In genomic region chr15:92393287-92393993, GRCh38 we compare ENCODE assay signal across 10 cellular contexts. TPM values are rescaled to one million over a fixed set of nuclear protein-coding genes. Genes with fewer than 3 reads are reported as not detected.
DNase-seq lines count a peak whose midpoint lies in the region; ATAC-seq and TF ChIP-seq lines count a peak whose summit lies in the region.
"Had no signal": no experiment of that assay in that cellular context is flagged by ENCODE, and none has a peak within 500 bp of the region (broad histone marks: within the 10 kb centered on the region; RNA-seq: fewer than 3 reads in every experiment).

A gene with protein sequence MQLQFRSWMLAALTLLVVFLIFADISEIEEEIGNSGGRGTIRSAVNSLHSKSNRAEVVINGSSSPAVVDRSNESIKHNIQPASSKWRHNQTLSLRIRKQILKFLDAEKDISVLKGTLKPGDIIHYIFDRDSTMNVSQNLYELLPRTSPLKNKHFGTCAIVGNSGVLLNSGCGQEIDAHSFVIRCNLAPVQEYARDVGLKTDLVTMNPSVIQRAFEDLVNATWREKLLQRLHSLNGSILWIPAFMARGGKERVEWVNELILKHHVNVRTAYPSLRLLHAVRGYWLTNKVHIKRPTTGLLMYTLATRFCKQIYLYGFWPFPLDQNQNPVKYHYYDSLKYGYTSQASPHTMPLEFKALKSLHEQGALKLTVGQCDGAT (plus strand): TSS chr15:92393881. CDS start chr15:92394065, 184 bp downstream.

- H3K9ac ChIP-seq in rectal smooth muscle tissue (ENCODE audit: low read length), result no peak within 1 kb of the TSS

- H3K36me3 ChIP-seq in rectal smooth muscle tissue (ENCODE audit: control insufficient read depth, insufficient read depth, low read length) (no peaks in the 10 kb centered on the region), tibial nerve (no peaks in the 10 kb centered on the region), osteoblast (ENCODE audit: insufficient read depth, low read length) (no peaks in the 10 kb centered on the region)

- WGBS in tibial nerve, 2 donors, result 1% methylated on average over 39 to 55 of the region's 67 CpGs

- no peak for TF ChIP-seq CTCF in fibroblast of mammary gland (conservative IDR thresholded peaks at IDR 0.05; ENCODE audit: control insufficient read depth, insufficient read depth, low read depth, low read length)
- no peak for TF ChIP-seq CTCF in tibial nerve (IDR thresholded peaks at IDR 0.05)
- TF ChIP-seq CTCF in osteoblast (IDR thresholded peaks at IDR 0.05; ENCODE audit: extremely low read depth, low read depth, low read length), result no peak

- no peak within 1 kb of the TSS for H2AFZ ChIP-seq in osteoblast (ENCODE audit: low read length)

- peaks cover 19% of the 10 kb centered on the region for H3K27me3 ChIP-seq in rectal smooth muscle tissue (ENCODE audit: control insufficient read depth, insufficient read depth, low read length)
- H3K27me3 ChIP-seq in tibial nerve, result peaks cover 0 to 74% of the 10 kb centered on the region in 2 donors
- peaks cover 41% of the 10 kb centered on the region for H3K27me3 ChIP-seq in osteoblast (ENCODE audit: insufficient read depth, low read length)

- peak; percentile 39 for ATAC-seq in GM18909 (IDR thresholded peaks at IDR 0.05; ENCODE audit: poor library complexity, unreplicated experiment)
- ATAC-seq: HCT116 had no signal

- H3K27ac ChIP-seq in rectal smooth muscle tissue (ENCODE audit: low read depth, low read length) (no peak within 1 kb of the TSS), tibial nerve (no peak within 1 kb of the TSS), osteoblast (ENCODE audit: low read depth, low read length) (no peak within 1 kb of the TSS)

- H3K4me1 ChIP-seq in rectal smooth muscle tissue (ENCODE audit: control insufficient read depth, insufficient read depth, low read length), result no peaks in the 10 kb centered on the region
- H3K4me1 ChIP-seq in tibial nerve, result peaks cover 0 to 18% (median 0%) of the 10 kb centered on the region in 4 donors
- H3K4me1 ChIP-seq in osteoblast (ENCODE audit: insufficient read depth, low read length), result no peaks in the 10 kb centered on the region

- DNase-seq in NCI-H526 (lab: John Stamatoyannopoulos, UW) (peak; percentile 52 to 88), fibroblast of mammary gland (ENCODE audit: low read depth) (peak; percentile 3), tibial nerve (ENCODE audit: low spot score in 2 of 2) (no peak), SKM-1 (lab: John Stamatoyannopoulos, UW; ENCODE audit: unreplicated experiment) (no peak), NCI-H2196 (lab: John Stamatoyannopoulos, UW; ENCODE audit: unreplicated experiment) (no peak), osteoblast (ENCODE audit: insufficient read length, low spot score, missing footprints) (no peak)

- H3K4me2 ChIP-seq in osteoblast (ENCODE audit: insufficient read depth, low read length), result no peak within 1 kb of the TSS

- H4K20me1 ChIP-seq in osteoblast (ENCODE audit: insufficient read depth, low read length), result no peaks in the 10 kb centered on the region

- no peaks in the 10 kb centered on the region for H3K79me2 ChIP-seq in osteoblast (ENCODE audit: insufficient read depth, low read length)

- no peaks in the 10 kb centered on the region for H3K9me3 ChIP-seq in tibial nerve
- H3K9me3 ChIP-seq in osteoblast (ENCODE audit: low read depth, low read length), result no peaks in the 10 kb centered on the region

- H3K4me3 ChIP-seq in fibroblast of mammary gland (ENCODE audit: control insufficient read depth, low read depth, low read length) (no peak within 1 kb of the TSS), rectal smooth muscle tissue (ENCODE audit: low read length) (peak within 1 kb of the TSS; percentile 51), tibial nerve (peak within 1 kb of the TSS in 2 of 4 donors; percentile 3 to 30), osteoblast (ENCODE audit: insufficient read depth, low read length) (no peak within 1 kb of the TSS)
- H3K4me3 ChIP-seq: lung had no signal

- no peak for TF ChIP-seq EP300 in tibial nerve (IDR thresholded peaks at IDR 0.05)

- no peak for TF ChIP-seq POLR2A in tibial nerve (IDR thresholded peaks at IDR 0.05)

RNA-seq across cellular contexts. Expression of the gene that starts here (rescaled TPM):
- total RNA-seq in tibial nerve (not detected), osteoblast (0.29 and 0.36 TPM in 2 replicates)

Comparison
In these comparisons a context has a peak if more than half of its experiments do, and no peak if none do; other contexts are left out.
1. DNase-seq: peak in NCI-H526 (2 of 2) and fibroblast of mammary gland (single experiment); none in tibial nerve (0 of 2), SKM-1 (single experiment), NCI-H2196 (single experiment) and osteoblast (single experiment).